ENCODE assay signal across 1 cellular context in genomic region chr2:65019675-65020195, GRCh38.
TF ChIP-seq lines count a peak whose summit lies in the region.

No MANE protein-coding gene starts in this region.

TF ChIP-seq in HepG2, 621 proteins besides CTCF, POLR2A, EP300 and RAD21:
- TF ChIP-seq AGO2 (optimal IDR thresholded peaks at IDR 0.05; ENCODE audit: low read depth, low read length) (peak; percentile 32), ZBTB34 (CRISPR knock-in tag; IDR thresholded peaks at IDR 0.05) (no peak)
